Comparison of ENCODE assay signal across 11 cellular contexts in the genomic region with DNA sequence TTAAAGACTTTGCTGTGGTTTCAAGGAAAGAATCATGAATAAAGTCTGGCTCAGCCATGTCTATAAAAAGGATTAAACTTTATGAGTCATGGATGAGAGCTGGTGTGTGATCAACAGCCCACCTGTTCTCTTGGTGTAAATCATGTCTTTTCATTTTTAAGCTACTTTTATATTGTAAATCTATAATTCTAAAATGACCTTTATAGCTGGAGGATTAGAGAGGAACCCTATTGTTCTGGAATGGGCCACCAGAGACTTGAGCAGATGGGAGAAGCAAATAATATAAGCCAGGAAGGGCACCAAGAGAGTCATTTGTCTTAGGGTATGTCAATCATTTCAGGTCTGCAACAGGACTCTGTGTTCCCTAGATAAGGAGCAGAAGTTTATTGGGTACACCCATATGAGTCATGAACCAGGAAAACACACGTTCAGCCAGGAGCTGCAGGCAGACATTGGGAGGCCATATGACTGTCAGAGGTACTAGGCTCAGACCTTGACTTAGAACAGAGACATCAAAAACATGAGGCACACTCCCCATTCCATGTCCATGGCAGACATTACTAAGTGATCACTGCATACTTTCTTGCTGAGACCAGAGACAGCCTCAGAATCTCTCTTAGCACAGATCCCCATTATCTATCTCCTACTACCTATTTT. TPM values are rescaled to one million over a fixed set of nuclear protein-coding genes. Genes with fewer than 3 reads are reported as not detected.
DNase-seq lines count a peak whose midpoint lies in the region; ATAC-seq, FAIRE-seq and TF ChIP-seq lines count a peak whose summit lies in the region.
"Had no signal": no experiment of that assay in that cellular context is flagged by ENCODE, and none has a peak within 500 bp of the region (broad histone marks: within the 10 kb centered on the region; RNA-seq: fewer than 3 reads in every experiment).

No MANE protein-coding gene starts in this region.

- no peaks in the 10 kb centered on the region for H3K36me3 ChIP-seq in endothelial cell of umbilical vein (ENCODE audit: control insufficient read depth in 2 of 2, extremely low read depth in 1 of 2, insufficient read depth in 2 of 2, low read length in 2 of 2)

- POLR2A ChIA-PET in endothelial cell of umbilical vein (lab: Charles Lee) = no interaction called here

- no peak overlapping the region for H3K9ac ChIP-seq in endothelial cell of umbilical vein (replicated peaks; ENCODE audit: extremely low read depth, insufficient read depth, low read length)

- TF ChIP-seq CTCF in endothelial cell of umbilical vein (IDR thresholded peaks at IDR 0.05; ENCODE audit: extremely low read depth in 1 of 2, insufficient read depth in 1 of 2, low read depth in 1 of 2, low read length in 2 of 2) (no peak), omental fat pad (IDR thresholded peaks at IDR 0.05) (no peak)

- H3K27ac ChIP-seq in endothelial cell of umbilical vein (ENCODE audit: insufficient read depth, low read depth, low read length) = no peak overlapping the region

- no peaks in the 10 kb centered on the region for H3K27me3 ChIP-seq in endothelial cell of umbilical vein (ENCODE audit: control insufficient read depth in 2 of 2, insufficient read depth in 2 of 2, low read length in 2 of 2)

- TF ChIP-seq POLR2A in endothelial cell of umbilical vein (IDR thresholded peaks at IDR 0.05; ENCODE audit: low read depth, low read length) = no peak

- dilution Hi-C loops in endothelial cell of umbilical vein (cut with MboI; ENCODE audit: extremely low pct_ligation_motif_present, low sequenced_read_pairs) = no loop called here

- H3K4me3 ChIP-seq in endothelial cell of umbilical vein (replicated peaks in 1 of 3; ENCODE audit: insufficient read depth in 1 of 3, low read depth in 1 of 3, low read length in 3 of 3) = no peak overlapping the region

- H3K4me1 ChIP-seq in endothelial cell of umbilical vein (ENCODE audit: control insufficient read depth, extremely low read depth, insufficient read depth, low read length) = peaks cover 10% of the 10 kb centered on the region

- CTCF ChIA-PET in endothelial cell of umbilical vein (lab: Charles Lee) = interaction anchor here (1.3 to 1.4 kb wide), 2 partner anchors 9 to 12 kb away, joined by 4 to 6 read pairs; no protein-coding TSS in a partner anchor

- intact Hi-C loops in endothelial cell of umbilical vein (cut with micrococcal nuclease) = no loop called here

- no peaks in the 10 kb centered on the region for H4K20me1 ChIP-seq in endothelial cell of umbilical vein (replicated peaks; ENCODE audit: control insufficient read depth, extremely low read depth, insufficient read depth, low read length)

- no peaks in the 10 kb centered on the region for H3K79me2 ChIP-seq in endothelial cell of umbilical vein (ENCODE audit: control insufficient read depth, insufficient read depth, low read length)

- H3K4me2 ChIP-seq in endothelial cell of umbilical vein (ENCODE audit: insufficient read depth, low read length) = no peak overlapping the region

- no TSS peak for BruUV-seq in endothelial cell of umbilical vein (replicated peaks; lab: Mats Ljungman, UMichigan)

- no peak overlapping the region for H2AFZ ChIP-seq in endothelial cell of umbilical vein (ENCODE audit: low read depth, low read length)

- no peaks in the 10 kb centered on the region for H3K9me3 ChIP-seq in endothelial cell of umbilical vein (replicated peaks; ENCODE audit: control insufficient read depth, insufficient read depth, low read length)

- H3K9me1 ChIP-seq in endothelial cell of umbilical vein (replicated peaks; ENCODE audit: control insufficient read depth, extremely low read depth, insufficient read depth, low read length) = no peaks in the 10 kb centered on the region

- ATAC-seq in omental fat pad (ENCODE audit: low FRiP score) (peak; percentile 79), GM19455 (IDR thresholded peaks at IDR 0.05; ENCODE audit: unreplicated experiment) (no peak), GM21717 (IDR thresholded peaks at IDR 0.05; ENCODE audit: unreplicated experiment) (no peak)

- peak; percentile 77 for FAIRE-seq in endothelial cell of umbilical vein (lab: Jason Lieb, UNC)

- DNase-seq in ELR (ENCODE audit: low read depth) = peak; percentile 59
- DNase-seq in NCI-H460 (ENCODE audit: extremely low read depth, low read depth) = peak; percentile 11
- DNase-seq in endothelial cell of umbilical vein (ENCODE audit: low read depth, low spot score) = peak; percentile 30
- no peak for DNase-seq in omental fat pad (ENCODE audit: low spot score)
- no peak for DNase-seq in activated T-cell treated with anti-CD3 and anti-CD28 coated beads, Interleukin-2, amount 50 U/mL, for 48 hours
- no peak for DNase-seq in activated CD8-positive, alpha-beta memory T cell treated with anti-CD3 and anti-CD28 coated beads for 24 hours
- DNase-seq: activated B cell treated with CpG ODN at 0.5 μM for 24 hours, NCI-H446, substantia nigra had no signal

TF ChIP-seq in endothelial cell of umbilical vein, 7 proteins besides CTCF, POLR2A, EP300 and RAD21:
- TF ChIP-seq EZH2 (IDR thresholded peaks at IDR 0.05; ENCODE audit: borderline replicate concordance, low read depth, low read length, severe bottlenecking) = no peak
- TF ChIP-seq MYC (IDR thresholded peaks at IDR 0.05; ENCODE audit: low read depth, low read length) = no peak
- no peak for TF ChIP-seq POLR2AphosphoS5 (IDR thresholded peaks at IDR 0.05; ENCODE audit: insufficient read depth, low read depth, low read length)
- TF ChIP-seq FOS (IDR thresholded peaks at IDR 0.05; ENCODE audit: borderline replicate concordance, insufficient read depth, low read length) = no peak
- TF ChIP-seq GATA2 (IDR thresholded peaks at IDR 0.05; ENCODE audit: insufficient read depth, insufficient read length, low read depth, low read length) = no peak
- TF ChIP-seq, protein P1, sequence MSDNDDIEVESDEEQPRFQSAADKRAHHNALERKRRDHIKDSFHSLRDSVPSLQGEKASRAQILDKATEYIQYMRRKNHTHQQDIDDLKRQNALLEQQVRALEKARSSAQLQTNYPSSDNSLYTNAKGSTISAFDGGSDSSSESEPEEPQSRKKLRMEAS (IDR thresholded peaks at IDR 0.05; ENCODE audit: insufficient read depth, insufficient read length) = no peak
- no peak for TF ChIP-seq JUN (IDR thresholded peaks at IDR 0.05; ENCODE audit: borderline replicate concordance, insufficient read depth, insufficient read length, low read depth)
TF ChIP-seq in endothelial cell of umbilical vein: peak in this region for 0.

RNA-seq across cellular contexts. Expression of a gene that starts 49.3 kb away (rescaled TPM):
- total RNA-seq in NCI-H460 (2014; rRNA removed; shearing (Covaris generic)) = 154 and 175 TPM in 2 replicates
- polyA plus RNA-seq in NCI-H460 (2014; cell fraction: nucleus; rRNA removed) = 111 and 121 TPM in 2 replicates
- 126 and 140 TPM in 2 replicates for total RNA-seq in endothelial cell of umbilical vein
- polyA plus RNA-seq in endothelial cell of umbilical vein = 125 and 184 TPM in 2 replicates
- 166 and 235 TPM in 2 replicates for polyA plus RNA-seq in endothelial cell of umbilical vein (2011; cell fraction: cytosol; rRNA removed)
- polyA plus RNA-seq in endothelial cell of umbilical vein (2011; cell fraction: nucleus; rRNA removed) = 57.3 and 90.5 TPM in 2 replicates
- polyA plus RNA-seq in endothelial cell of umbilical vein (2012) = 192 and 278 TPM in 2 replicates
- polyA minus RNA-seq in endothelial cell of umbilical vein = 70.4 and 89.4 TPM in 2 replicates
- polyA minus RNA-seq in endothelial cell of umbilical vein (2011; cell fraction: cytosol; rRNA and poly(A)+ RNA removed) = 58.7 TPM
- 12.2 and 15.0 TPM in 2 replicates for polyA minus RNA-seq in endothelial cell of umbilical vein (2011; cell fraction: nucleus; rRNA and poly(A)+ RNA removed)
- total RNA-seq in omental fat pad = 100 to 1,000 TPM in 1 of 4 donors, 10 to 100 TPM in 3; 60.0 to 109 (median 82.5) TPM

Comparison
In these comparisons a context has a peak if more than half of its experiments do, and no peak if none do; other contexts are left out.
1. DNase-seq: peak in ELR (single experiment), NCI-H460 (single experiment) and endothelial cell of umbilical vein (single experiment); none in omental fat pad (single experiment), activated T-cell treated with anti-CD3 and anti-CD28 coated beads, Interleukin-2, amount 50 U/mL, for 48 hours (0 of 2) and activated CD8-positive, alpha-beta memory T cell treated with anti-CD3 and anti-CD28 coated beads for 24 hours (single experiment).